ENCODE assay signal across 10 cellular contexts in the genomic region with DNA sequence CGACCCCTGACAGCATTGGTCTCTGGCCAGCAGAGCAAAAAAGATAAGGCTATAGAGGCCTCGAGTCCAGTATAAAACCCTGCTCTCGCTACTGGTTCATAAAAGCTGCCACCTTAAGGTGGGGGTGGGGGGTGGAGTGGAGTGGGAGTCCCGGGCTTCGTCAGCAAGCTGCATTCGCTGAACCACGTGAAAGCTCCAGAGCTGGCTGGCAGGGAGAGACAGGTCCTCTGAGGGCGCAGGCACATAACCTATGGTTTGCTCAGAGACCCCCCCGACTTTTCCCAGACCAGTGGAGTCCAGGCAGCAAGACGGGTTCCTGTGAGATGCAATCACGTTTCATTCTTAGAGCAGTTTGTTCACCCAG. TPM values are rescaled to one million over a fixed set of nuclear protein-coding genes. Genes with fewer than 3 reads are reported as not detected.
DNase-seq lines count a peak whose midpoint lies in the region; ATAC-seq and TF ChIP-seq lines count a peak whose summit lies in the region.
"Had no signal": no experiment of that assay in that cellular context is flagged by ENCODE, and none has a peak within 500 bp of the region (broad histone marks: within the 10 kb centered on the region; RNA-seq: fewer than 3 reads in every experiment).

No MANE protein-coding gene starts in this region.

- H3K4me1 Mint-ChIP-seq in brain, result peaks cover 61% of the 10 kb centered on the region
- H3K4me1 Mint-ChIP-seq in nephron progenitor cell, result peaks cover 63% of the 10 kb centered on the region

- CTCF ChIA-PET in HEK293 (lab: Yijun Ruan, JAX), result interaction anchor here (0.7 to 2.1 kb wide), 5 partner anchors 8 to 30 kb away, joined by 3 to 9 read pairs (median 5); no protein-coding TSS in a partner anchor

- no peaks in the 10 kb centered on the region for H3K36me3 Mint-ChIP-seq in brain
- H3K36me3 Mint-ChIP-seq in nephron progenitor cell (ENCODE audit: low read depth), result no peaks in the 10 kb centered on the region

- no peak for TF ChIP-seq CTCF in AG10803 (conservative IDR thresholded peaks at IDR 0.05; ENCODE audit: low read length)
- TF ChIP-seq CTCF in HEK293 (tag by site-specific recombination; IDR thresholded peaks at IDR 0.05), result no peak
- TF ChIP-seq CTCF in brain (conservative IDR thresholded peaks at IDR 0.05), result no peak
- no peak for TF ChIP-seq CTCF in nephron progenitor cell (IDR thresholded peaks at IDR 0.05)

- peaks cover 0 to 5% (median 0%) of the 10 kb centered on the region in 5 experiments for H3K9me3 Mint-ChIP-seq in brain
- no peaks in the 10 kb centered on the region for H3K9me3 Mint-ChIP-seq in nephron progenitor cell

- H3K27me3 Mint-ChIP-seq in brain (peaks cover 75% of the 10 kb centered on the region), nephron progenitor cell (ENCODE audit: low read depth, poor library complexity) (peaks cover 64% of the 10 kb centered on the region)

- DNase-seq in AG10803 (ENCODE audit: low read depth), result no peak
- no peak for DNase-seq in nephron progenitor cell
- no peak for DNase-seq in NK-92 (lab: John Stamatoyannopoulos, UW; ENCODE audit: unreplicated experiment)
- DNase-seq in superior temporal gyrus (ENCODE audit: extremely low spot score), result no peak
- DNase-seq in HT-29 (ENCODE audit: low spot score), result no peak
- DNase-seq: RPMI8226 had no signal

- no peak overlapping the region; the same call in 1 of the 2 replicates for H3K27ac ChIP-seq in HEK293 (ENCODE audit: extremely low read depth, low read depth, low read length)
- H3K27ac ChIP-seq: epithelial cell of prostate had no signal

- H3K27ac Mint-ChIP-seq in brain (peak overlapping the region in 1 of 5 experiments; percentile 27), nephron progenitor cell (no peak overlapping the region)

- POLR2A ChIA-PET in HEK293 (lab: Yijun Ruan, JAX), result no interaction called here

- H3K4me3 ChIP-seq in AG10803 (ENCODE audit: low read length) (peak overlapping the region; percentile 100), HEK293 (ENCODE audit: low read depth, low read length) (no peak overlapping the region)

- ATAC-seq in GM19023 (IDR thresholded peaks at IDR 0.05; ENCODE audit: unreplicated experiment), result no peak

- peaks cover 22% of the 10 kb centered on the region for H3K4me1 ChIP-seq in HEK293 (ENCODE audit: control insufficient read depth, insufficient read depth, low read length)

- no peaks in the 10 kb centered on the region for H3K9me3 ChIP-seq in HEK293 (ENCODE audit: control insufficient read depth, insufficient read depth, low read depth, low read length)

- H3K4me3 Mint-ChIP-seq in brain (peak overlapping the region in 4 of 5 experiments; percentile 42 to 85 (median 78)), nephron progenitor cell (peak overlapping the region; percentile 63)

- H3K36me3 ChIP-seq in HEK293 (ENCODE audit: control insufficient read depth in 2 of 2, insufficient read depth in 1 of 2, low read length in 2 of 2), result no peaks in the 10 kb centered on the region; a peak in 1 of 3 replicates

TF ChIP-seq in HEK293, 187 proteins besides CTCF, POLR2A, EP300 and RAD21:
- TF ChIP-seq ZFHX2 (tag by site-specific recombination; conservative IDR thresholded peaks at IDR 0.05) (peak; percentile 34; the same call in 1 of the 2 replicates), ZNF302 (tag by site-specific recombination; IDR thresholded peaks at IDR 0.05; ENCODE audit: low read depth) (no peak), EGR2 (tag by site-specific recombination; IDR thresholded peaks at IDR 0.05; ENCODE audit: low read depth) (0 out of 2 replicates have a peak, but pooled peaks have one; percentile 5)
- TF ChIP-seq, protein P1, sequence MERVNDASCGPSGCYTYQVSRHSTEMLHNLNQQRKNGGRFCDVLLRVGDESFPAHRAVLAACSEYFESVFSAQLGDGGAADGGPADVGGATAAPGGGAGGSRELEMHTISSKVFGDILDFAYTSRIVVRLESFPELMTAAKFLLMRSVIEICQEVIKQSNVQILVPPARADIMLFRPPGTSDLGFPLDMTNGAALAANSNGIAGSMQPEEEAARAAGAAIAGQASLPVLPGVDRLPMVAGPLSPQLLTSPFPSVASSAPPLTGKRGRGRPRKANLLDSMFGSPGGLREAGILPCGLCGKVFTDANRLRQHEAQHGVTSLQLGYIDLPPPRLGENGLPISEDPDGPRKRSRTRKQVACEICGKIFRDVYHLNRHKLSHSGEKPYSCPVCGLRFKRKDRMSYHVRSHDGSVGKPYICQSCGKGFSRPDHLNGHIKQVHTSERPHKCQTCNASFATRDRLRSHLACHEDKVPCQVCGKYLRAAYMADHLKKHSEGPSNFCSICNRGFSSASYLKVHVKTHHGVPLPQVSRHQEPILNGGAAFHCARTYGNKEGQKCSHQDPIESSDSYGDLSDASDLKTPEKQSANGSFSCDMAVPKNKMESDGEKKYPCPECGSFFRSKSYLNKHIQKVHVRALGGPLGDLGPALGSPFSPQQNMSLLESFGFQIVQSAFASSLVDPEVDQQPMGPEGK (tag by site-specific recombination; IDR thresholded peaks at IDR 0.05), result peak; percentile 28; the same call in 1 of the 2 replicates

RNA-seq across cellular contexts. Expression of a gene that starts 1.4 kb away (rescaled TPM):
- 5.0 TPM for polyA plus RNA-seq in brain (ENCODE audit: insufficient read depth, low read depth, low replicate concordance)
- total RNA-seq in HT-29 (2014; rRNA removed; shearing (Covaris generic)), result 13.0 and 15.6 TPM in 2 replicates

RNA-seq across cellular contexts. Expression of a gene that starts 32.1 kb away (rescaled TPM):
- polyA plus RNA-seq in brain (ENCODE audit: insufficient read depth, low read depth, low replicate concordance), result 25.9 TPM
- total RNA-seq in HT-29 (2014; rRNA removed; shearing (Covaris generic)), result 90.8 and 101 TPM in 2 replicates

RNA-seq across cellular contexts. Expression of a gene that starts 32.2 kb away (rescaled TPM):
- 8.2 TPM for polyA plus RNA-seq in brain (ENCODE audit: insufficient read depth, low read depth, low replicate concordance)
- total RNA-seq in HT-29 (2014; rRNA removed; shearing (Covaris generic)), result 6.3 and 7.4 TPM in 2 replicates
